ENCODE assay signal across 17 cellular contexts in genomic region chr9:93666279-93666784, GRCh38.
DNase-seq lines count a peak whose midpoint lies in the region; ATAC-seq, FAIRE-seq and TF ChIP-seq lines count a peak whose summit lies in the region.
"Had no signal": no experiment of that assay in that cellular context is flagged by ENCODE, and none has a peak within 500 bp of the region (broad histone marks: within the 10 kb centered on the region; RNA-seq: fewer than 3 reads in every experiment).

No MANE protein-coding gene starts in this region.

- no peaks in the 10 kb centered on the region for H3K9me3 Mint-ChIP-seq in activated CD8-positive, alpha-beta memory T cell treated with anti-CD3 and anti-CD28 coated beads, Interleukin-2, amount 10 ng/mL, durations not matched to agents 7 days and 5 days (ENCODE audit: low read depth)
- H3K9me3 Mint-ChIP-seq in type B pancreatic cell = no peaks in the 10 kb centered on the region

- H3K4me3 Mint-ChIP-seq in activated CD8-positive, alpha-beta memory T cell treated with anti-CD3 and anti-CD28 coated beads, Interleukin-2, amount 10 ng/mL, durations not matched to agents 7 days and 5 days = no peak overlapping the region
- H3K4me3 Mint-ChIP-seq in type B pancreatic cell = no peak overlapping the region

- 90 to 92% methylated on average over 6 to 9 of the region's 9 CpGs for WGBS in body of pancreas, 2 donors
- WGBS in sigmoid colon, 2 donors = 93 to 96% methylated on average over 9 of the region's 9 CpGs

- no peak for TF ChIP-seq EP300 in sigmoid colon (IDR thresholded peaks at IDR 0.05)

- DNase-seq in activated CD8-positive, alpha-beta memory T cell treated with anti-CD3 and anti-CD28 coated beads, Interleukin-2, amount 10 ng/mL, durations not matched to agents 7 days and 5 days = peak; percentile 23
- no peak for DNase-seq in activated CD8-positive, alpha-beta memory T cell treated with anti-CD3 and anti-CD28 coated beads, Interleukin-2, amount 50 U/mL, for 48 hours
- DNase-seq in body of pancreas = peak in 3 of 4 donors; percentile 2 to 7 (median 4)
- DNase-seq in kidney = peak; percentile 38
- DNase-seq in sigmoid colon = peak; percentile 51
- DNase-seq in hepatic stellate cell (ENCODE audit: low spot score) = no peak
- no peak for DNase-seq in type B pancreatic cell (ENCODE audit: extremely low spot score, unreplicated experiment)
- DNase-seq: MM.1S; NCI-H1105; NCI-H1694 treated with DMSO at 0.1 percent for 48 hours; NK-92 treated with Interleukin-12 subunit alpha and Interleukin-12 subunit beta, amount 100 ng/mL, for 24 hours; OCI-M1 had no signal

- intact Hi-C loops in body of pancreas (cut with DNase I) (no loop called here), kidney (cut with DNase I) (no loop called here), sigmoid colon (cut with DNase I) (no loop called here)

- CTCF ChIA-PET in activated CD8-positive, alpha-beta memory T cell treated with anti-CD3 and anti-CD28 coated beads, Interleukin-2, amount 10 ng/mL, durations not matched to agents 7 days and 5 days (lab: Charles Lee) = no interaction called here

- H3K9me3 ChIP-seq in body of pancreas (no peaks in the 10 kb centered on the region), kidney (ENCODE audit: control insufficient read depth in 1 of 2, low read length in 2 of 2) (no peaks in the 10 kb centered on the region), sigmoid colon (no peaks in the 10 kb centered on the region)

- no peaks in the 10 kb centered on the region for H3K27me3 Mint-ChIP-seq in activated CD8-positive, alpha-beta memory T cell treated with anti-CD3 and anti-CD28 coated beads, Interleukin-2, amount 10 ng/mL, durations not matched to agents 7 days and 5 days
- no peaks in the 10 kb centered on the region for H3K27me3 Mint-ChIP-seq in type B pancreatic cell

- H3K27ac ChIP-seq in body of pancreas (no peak overlapping the region), kidney (ENCODE audit: low read depth in 2 of 2, low read length in 2 of 2) (no peak overlapping the region), sigmoid colon (no peak overlapping the region)
- H3K27ac ChIP-seq: C4-2B had no signal

- TF ChIP-seq POLR2A in body of pancreas (IDR thresholded peaks at IDR 0.05) (no peak), sigmoid colon (IDR thresholded peaks at IDR 0.05) (no peak)

- H3K27ac Mint-ChIP-seq in activated CD8-positive, alpha-beta memory T cell treated with anti-CD3 and anti-CD28 coated beads, Interleukin-2, amount 10 ng/mL, durations not matched to agents 7 days and 5 days = no peak overlapping the region
- H3K27ac Mint-ChIP-seq in type B pancreatic cell = no peak overlapping the region

- H3K4me3 ChIP-seq in body of pancreas = no peak overlapping the region
- no peak overlapping the region for H3K4me3 ChIP-seq in kidney (ENCODE audit: low read length in 2 of 2)
- no peak overlapping the region for H3K4me3 ChIP-seq in sigmoid colon

- H3K36me3 ChIP-seq in body of pancreas (replicated peaks in 1 of 2; ENCODE audit: insufficient read depth in 1 of 2, low read depth in 2 of 2) (peaks cover 0 to 4% of the 10 kb centered on the region in 2 donors), kidney (ENCODE audit: control insufficient read depth in 1 of 2, insufficient read depth in 2 of 2, low read length in 2 of 2) (peaks cover 9 to 16% of the 10 kb centered on the region in 2 donors), sigmoid colon (peaks cover 0 to 56% (median 30%) of the 10 kb centered on the region in 4 donors)

- H3K36me3 Mint-ChIP-seq in activated CD8-positive, alpha-beta memory T cell treated with anti-CD3 and anti-CD28 coated beads, Interleukin-2, amount 10 ng/mL, durations not matched to agents 7 days and 5 days = no peaks in the 10 kb centered on the region
- H3K36me3 Mint-ChIP-seq in type B pancreatic cell = no peaks in the 10 kb centered on the region

- no peak for FAIRE-seq in kidney (lab: Jason Lieb, UNC)
- FAIRE-seq: A204.1, H1, HepG2 had no signal

- ATAC-seq in activated CD8-positive, alpha-beta memory T cell treated with anti-CD3 and anti-CD28 coated beads, Interleukin-2, amount 10 ng/mL, durations not matched to agents 7 days and 5 days = no peak
- ATAC-seq in body of pancreas (no peak), HG02610 (IDR thresholded peaks at IDR 0.05; ENCODE audit: unreplicated experiment) (no peak)
- ATAC-seq: HepG2 had no signal

- no peaks in the 10 kb centered on the region for H3K27me3 ChIP-seq in body of pancreas
- no peaks in the 10 kb centered on the region for H3K27me3 ChIP-seq in sigmoid colon

- TF ChIP-seq CTCF in body of pancreas (IDR thresholded peaks at IDR 0.05) (no peak), kidney (IDR thresholded peaks at IDR 0.05; ENCODE audit: borderline replicate concordance, extremely low read depth, insufficient read depth) (no peak), sigmoid colon (IDR thresholded peaks at IDR 0.05) (no peak), type B pancreatic cell (conservative IDR thresholded peaks at IDR 0.05) (no peak)

- H3K9ac ChIP-seq in kidney (ENCODE audit: low read length in 2 of 2) = no peak overlapping the region

- no peaks in the 10 kb centered on the region for H3K4me1 Mint-ChIP-seq in activated CD8-positive, alpha-beta memory T cell treated with anti-CD3 and anti-CD28 coated beads, Interleukin-2, amount 10 ng/mL, durations not matched to agents 7 days and 5 days
- no peaks in the 10 kb centered on the region for H3K4me1 Mint-ChIP-seq in type B pancreatic cell (ENCODE audit: unreplicated experiment)

- H3K4me1 ChIP-seq in body of pancreas (no peaks in the 10 kb centered on the region), kidney (ENCODE audit: control insufficient read depth in 1 of 2, insufficient read depth in 1 of 2, low read depth in 1 of 2, low read length in 2 of 2) (no peaks in the 10 kb centered on the region), sigmoid colon (no peaks in the 10 kb centered on the region)

Comparison
In these comparisons a context has a peak if more than half of its experiments do, and no peak if none do; other contexts are left out.
1. DNase-seq: peak in activated CD8-positive, alpha-beta memory T cell treated with anti-CD3 and anti-CD28 coated beads, Interleukin-2, amount 10 ng/mL, durations not matched to agents 7 days and 5 days (single experiment), body of pancreas (3 of 4), kidney (single experiment) and sigmoid colon (single experiment); none in activated CD8-positive, alpha-beta memory T cell treated with anti-CD3 and anti-CD28 coated beads, Interleukin-2, amount 50 U/mL, for 48 hours (single experiment), hepatic stellate cell (single experiment) and type B pancreatic cell (single experiment).